ENCODE assay signal across 8 cellular contexts in genomic region chr10:71623098-71623985, GRCh38.
DNase-seq lines count a peak whose midpoint lies in the region; ATAC-seq and TF ChIP-seq lines count a peak whose summit lies in the region.

No MANE protein-coding gene starts in this region.

- CTCF ChIA-PET in Panc1 (lab: Charles Lee): interaction anchor here (0.9 to 1.3 kb wide), 2 partner anchors 10 to 309 kb away, joined by 4 read pairs; no protein-coding TSS in a partner anchor

- H3K4me3 ChIP-seq in Panc1 (ENCODE audit: low read depth in 2 of 2, low read length in 2 of 2): no peak overlapping the region
- no peak overlapping the region for H3K4me3 ChIP-seq in fibroblast of the aortic adventitia (ENCODE audit: low read depth, low read length)
- H3K4me3 ChIP-seq in retinal pigment epithelial cell (ENCODE audit: low read length): no peak overlapping the region
- H3K4me3 ChIP-seq in lower leg skin (ENCODE audit: low read depth, poor library complexity, severe bottlenecking): no peak overlapping the region

- no peak; the same call in 1 of the 2 replicates for TF ChIP-seq CTCF in Panc1 (IDR thresholded peaks at IDR 0.05)
- TF ChIP-seq CTCF in fibroblast of the aortic adventitia (IDR thresholded peaks at IDR 0.05; ENCODE audit: insufficient read depth, low read length): peak; percentile 24
- TF ChIP-seq CTCF in retinal pigment epithelial cell (conservative IDR thresholded peaks at IDR 0.05; ENCODE audit: low read depth, low read length): peak; percentile 48
- TF ChIP-seq CTCF in lower leg skin (IDR thresholded peaks at IDR 0.05): no peak

- in situ Hi-C loops in Panc1 (cut with HindIII; ENCODE audit: low pct_unique_long_range_greater_than_20kb, low sequenced_read_pairs): no loop called here

- H3K9me3 ChIP-seq in Panc1 (ENCODE audit: control insufficient read depth, insufficient read depth, low read depth, low read length): no peaks in the 10 kb centered on the region

- H3K4me1 ChIP-seq in Panc1 (ENCODE audit: control insufficient read depth, insufficient read depth, low read length): peaks cover 23% of the 10 kb centered on the region

- WGBS in lower leg skin, 2 donors: 61 to 66% methylated on average over 11 of the region's 11 CpGs

- H3K27me3 ChIP-seq in Panc1 (ENCODE audit: control insufficient read depth, insufficient read depth, low read length): no peaks in the 10 kb centered on the region

- intact Hi-C loops in Panc1 (cut with micrococcal nuclease; ENCODE audit: unreplicated experiment): no loop called here
- intact Hi-C loops in lower leg skin (cut with DNase I; ENCODE audit: low total_unique reads): no loop called here

- no peaks in the 10 kb centered on the region for H3K36me3 ChIP-seq in Panc1 (ENCODE audit: control insufficient read depth, insufficient read depth, low read length)

- ATAC-seq in Panc1 (peak; percentile 82), GM19397 (IDR thresholded peaks at IDR 0.05; ENCODE audit: unreplicated experiment) (no peak)

- BruUV-seq in Panc1 (replicated peaks; lab: Mats Ljungman, UMichigan): no TSS peak

- POLR2A ChIA-PET in Panc1 (lab: Charles Lee): no interaction called here

- DNase-seq in H4 (ENCODE audit: low spot score): peak; percentile 33
- no peak for DNase-seq in Panc1 (ENCODE audit: low read depth, low spot score)
- DNase-seq in fibroblast of the aortic adventitia (ENCODE audit: low read depth): peak; percentile 28
- no peak for DNase-seq in retinal pigment epithelial cell (ENCODE audit: low read depth)
- DNase-seq in NCI-H2029 (lab: John Stamatoyannopoulos, UW): no peak
- DNase-seq in lower leg skin (ENCODE audit: low spot score in 2 of 2): no peak
- no peak for DNase-seq in NCI-H2107 treated with DMSO at 0.1 percent for 48 hours (lab: John Stamatoyannopoulos, UW; ENCODE audit: unreplicated experiment)

- no peak for TF ChIP-seq POLR2A in lower leg skin (IDR thresholded peaks at IDR 0.05)

- no peak overlapping the region; the same call in 1 of the 2 replicates for H3K27ac ChIP-seq in Panc1 (ENCODE audit: low read length)

Comparison
In these comparisons a context has a peak if more than half of its experiments do, and no peak if none do; other contexts are left out.
1. DNase-seq: peak in H4 (single experiment) and fibroblast of the aortic adventitia (single experiment); none in Panc1 (single experiment), retinal pigment epithelial cell (single experiment), NCI-H2029 (single experiment), lower leg skin (0 of 2) and NCI-H2107 treated with DMSO at 0.1 percent for 48 hours (single experiment).
2. CTCF ChIP-seq: peak in fibroblast of the aortic adventitia (single experiment) and retinal pigment epithelial cell (single experiment); none in Panc1 (single experiment) and lower leg skin (0 of 3).